In the genomic region with DNA sequence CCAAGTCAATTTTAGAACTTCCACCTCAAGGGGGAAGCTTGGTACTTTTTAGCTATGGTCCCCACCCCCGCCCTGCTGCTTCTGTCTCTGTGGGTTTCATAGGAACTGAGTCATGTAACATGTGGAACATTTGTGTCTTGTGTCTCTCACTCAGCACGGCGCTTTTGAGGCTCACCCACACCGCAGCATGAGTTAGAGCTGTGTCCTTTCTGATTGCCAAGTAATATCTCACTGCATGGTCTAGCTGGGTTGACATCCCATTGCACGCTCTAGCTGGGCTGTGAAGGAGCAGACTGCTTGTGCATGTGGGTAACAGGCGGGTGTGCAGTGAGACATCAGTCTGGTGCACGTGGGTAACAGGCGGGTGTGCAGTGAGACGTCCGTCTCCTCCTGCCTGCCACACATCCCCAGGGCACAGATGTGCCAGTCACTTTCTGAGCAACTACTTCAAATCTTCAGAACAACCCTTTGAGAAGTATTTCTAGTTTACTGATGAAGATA, we compare ENCODE assay signal across 9 cellular contexts. TPM values are rescaled to one million over a fixed set of nuclear protein-coding genes. Genes with fewer than 3 reads are reported as not detected.
DNase-seq lines count a peak whose midpoint lies in the region.
"Had no signal": no experiment of that assay in that cellular context is flagged by ENCODE, and none has a peak within 500 bp of the region (broad histone marks: within the 10 kb centered on the region; RNA-seq: fewer than 3 reads in every experiment).

No MANE protein-coding gene starts in this region.

- peak; percentile 84 for DNase-seq in NK-92 treated with Interleukin-12 subunit alpha and Interleukin-12 subunit beta, amount 100 ng/mL, for 24 hours (lab: John Stamatoyannopoulos, UW)
- DNase-seq in NK-92 (lab: John Stamatoyannopoulos, UW; ENCODE audit: unreplicated experiment) (no peak), M059J (ENCODE audit: low read depth) (peak; percentile 45), medulla oblongata (ENCODE audit: extremely low spot score) (peak; percentile 81), COR-L47 (lab: John Stamatoyannopoulos, UW) (no peak), NCI-H82 (lab: John Stamatoyannopoulos, UW) (no peak)
- DNase-seq in activated T-cell treated with anti-CD3 and anti-CD28 coated beads, Interleukin-2, amount 50 U/mL, for 48 hours: peak; percentile 88 to 90
- peak; percentile 90 for DNase-seq in stimulated activated naive CD4-positive, alpha-beta T cell treated with Interleukin-2 at 50 U/mL for 16 hours (lab: John Stamatoyannopoulos, UW)

RNA-seq across cellular contexts. Expression of gene SLC7A5, which starts 26.4 kb away (rescaled TPM):
- total RNA-seq in M059J (2014; rRNA removed; shearing (Covaris generic)): 22.1 and 41.7 TPM in 2 replicates

RNA-seq across cellular contexts. Expression of gene CA5A, which starts 40.6 kb away (rescaled TPM):
- total RNA-seq in M059J (2014; rRNA removed; shearing (Covaris generic)): not detected in 2 replicates
- total RNA-seq: T-helper 2 cell treated with Interferon-gamma antibody and Interleukin-4, amounts not matched to agents 100 ng/mL and 5 ng/mL, for 36 hours had no signal

RNA-seq across cellular contexts. Expression of gene BANP, which starts 55.5 kb away (rescaled TPM):
- total RNA-seq in M059J (2014; rRNA removed; shearing (Covaris generic)): 14.6 and 17.3 TPM in 2 replicates

Comparison
In these comparisons a context has a peak if more than half of its experiments do, and no peak if none do; other contexts are left out.
1. DNase-seq: peak in NK-92 treated with Interleukin-12 subunit alpha and Interleukin-12 subunit beta, amount 100 ng/mL, for 24 hours (single experiment), M059J (single experiment), activated T-cell treated with anti-CD3 and anti-CD28 coated beads, Interleukin-2, amount 50 U/mL, for 48 hours (2 of 2), medulla oblongata (single experiment) and stimulated activated naive CD4-positive, alpha-beta T cell treated with Interleukin-2 at 50 U/mL for 16 hours (single experiment); none in NK-92 (single experiment), COR-L47 (single experiment) and NCI-H82 (single experiment).